Comparison of ENCODE assay signal across 10 cellular contexts in the genomic region with DNA sequence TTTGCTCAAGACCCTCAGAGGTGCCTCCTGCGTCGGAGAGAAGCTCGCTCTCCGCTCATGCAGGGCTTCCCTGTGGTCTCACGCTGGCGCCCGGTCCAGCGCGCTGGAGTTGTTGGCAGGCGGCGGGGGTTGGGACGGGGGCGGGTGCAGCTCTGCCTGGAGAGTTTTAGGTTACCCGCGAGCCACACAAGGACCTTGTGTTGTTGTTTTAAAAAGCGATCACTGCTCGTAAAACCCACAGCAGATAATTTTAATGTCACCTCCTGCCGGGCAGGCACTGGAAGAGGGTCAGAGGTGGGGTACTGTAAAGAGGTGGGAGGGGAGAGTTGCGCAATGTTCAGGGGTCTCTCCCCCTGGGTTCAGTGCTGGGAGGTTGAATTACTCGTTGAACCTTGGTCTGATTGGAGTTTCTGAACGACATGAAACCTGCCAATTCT. TPM values are rescaled to one million over a fixed set of nuclear protein-coding genes. Genes with fewer than 3 reads are reported as not detected.
DNase-seq lines count a peak whose midpoint lies in the region; ATAC-seq and TF ChIP-seq lines count a peak whose summit lies in the region.
"Had no signal": no experiment of that assay in that cellular context is flagged by ENCODE, and none has a peak within 500 bp of the region (broad histone marks: within the 10 kb centered on the region; RNA-seq: fewer than 3 reads in every experiment).

No MANE protein-coding gene starts in this region.

- H3K4me3 ChIP-seq in adipocyte (ENCODE audit: low read length) (peak overlapping the region; percentile 89), suprapubic skin (peak overlapping the region; percentile 40)

- DNase-seq in NCI-H2196 (lab: John Stamatoyannopoulos, UW; ENCODE audit: unreplicated experiment) = peak; percentile 23
- DNase-seq in NCI-H2196 treated with DMSO at 0.1 percent for 48 hours (lab: John Stamatoyannopoulos, UW; ENCODE audit: unreplicated experiment) = no peak
- DNase-seq in adipocyte (ENCODE audit: low read depth) = no peak
- DNase-seq in left kidney (ENCODE audit: low read depth, low spot score) = peak; percentile 86
- DNase-seq in suprapubic skin (ENCODE audit: low spot score in 2 of 2) = no peak
- DNase-seq in stimulated activated CD4-positive, alpha-beta T cell treated with anti-CD3 and anti-CD28 coated beads, Interleukin-1b, Interleukin-23, amount 100 ng/mL, for 48 hours = no peak
- DNase-seq in stimulated activated CD4-positive, alpha-beta T cell treated with anti-CD3 and anti-CD28 coated beads, Interleukin-2, amount 100 ng/mL, for 48 hours = no peak
- DNase-seq: activated B cell treated with CpG ODN at 0.5 μM for 24 hours; naive thymus-derived CD8-positive, alpha-beta T cell had no signal

- TF ChIP-seq POLR2A in suprapubic skin (IDR thresholded peaks at IDR 0.05) = no peak

- H3K9me3 ChIP-seq in adipocyte (ENCODE audit: control insufficient read depth, low read length) (no peaks in the 10 kb centered on the region), suprapubic skin (no peaks in the 10 kb centered on the region)

- H3K36me3 ChIP-seq in adipocyte (ENCODE audit: control insufficient read depth, insufficient read depth, low read length, severe bottlenecking) (no peaks in the 10 kb centered on the region), suprapubic skin (no peaks in the 10 kb centered on the region)

- H3K27ac ChIP-seq in suprapubic skin = no peak overlapping the region

- H3K27me3 ChIP-seq in adipocyte (replicated peaks; ENCODE audit: control insufficient read depth, insufficient read depth, low read length) (no peaks in the 10 kb centered on the region), suprapubic skin (peaks cover 49% of the 10 kb centered on the region)

- TF ChIP-seq EP300 in suprapubic skin (IDR thresholded peaks at IDR 0.05) = no peak

- no peak for ATAC-seq in GM18867 (IDR thresholded peaks at IDR 0.05; ENCODE audit: unreplicated experiment)
- ATAC-seq: naive thymus-derived CD8-positive, alpha-beta T cell had no signal

- WGBS in suprapubic skin = 3% methylated on average over 20 of the region's 21 CpGs

- H3K9ac ChIP-seq in adipocyte (ENCODE audit: low read length) = peak overlapping the region; percentile 85

- H3K4me1 ChIP-seq in adipocyte (ENCODE audit: control insufficient read depth, insufficient read depth, low read length) (peaks cover 43% of the 10 kb centered on the region), suprapubic skin (peaks cover 11% of the 10 kb centered on the region)

- no peak for TF ChIP-seq CTCF in suprapubic skin (IDR thresholded peaks at IDR 0.05)

RNA-seq across cellular contexts. Expression of a gene that starts 0.9 kb away (rescaled TPM):
- 1 to 10 TPM in 3 of 4 donors, under 1 TPM in 1; 0.72 to 3.1 (median 1.6) TPM for total RNA-seq in suprapubic skin
- total RNA-seq: activated B cell treated with CpG ODN at 0.5 μM for 24 hours; naive thymus-derived CD8-positive, alpha-beta T cell had no signal

Comparison
In these comparisons a context has a peak if more than half of its experiments do, and no peak if none do; other contexts are left out.
1. DNase-seq: peak in NCI-H2196 (single experiment) and left kidney (single experiment); none in NCI-H2196 treated with DMSO at 0.1 percent for 48 hours (single experiment), adipocyte (single experiment), suprapubic skin (0 of 2), stimulated activated CD4-positive, alpha-beta T cell treated with anti-CD3 and anti-CD28 coated beads, Interleukin-1b, Interleukin-23, amount 100 ng/mL, for 48 hours (single experiment) and stimulated activated CD4-positive, alpha-beta T cell treated with anti-CD3 and anti-CD28 coated beads, Interleukin-2, amount 100 ng/mL, for 48 hours (0 of 2).